ENCODE assay signal across 8 cellular contexts in genomic region chr3:159252772-159253384, GRCh38.
DNase-seq lines count a peak whose midpoint lies in the region; ATAC-seq and TF ChIP-seq lines count a peak whose summit lies in the region.

No MANE protein-coding gene starts in this region.

- no peaks in the 10 kb centered on the region for H3K79me2 ChIP-seq in SU-DHL-6 (ENCODE audit: insufficient read depth, low read length)

- H2AFZ ChIP-seq in SU-DHL-6 (ENCODE audit: low read depth, low read length, severe bottlenecking), result no peak overlapping the region

- H3K9ac ChIP-seq in SU-DHL-6 (ENCODE audit: low read length), result no peak overlapping the region

- H4K20me1 ChIP-seq in SU-DHL-6 (ENCODE audit: low read depth, low read length), result no peaks in the 10 kb centered on the region

- peak; percentile 80 for DNase-seq in LHCN-M2 (ENCODE audit: low read depth)
- DNase-seq in iPS-NIHi7 (ENCODE audit: extremely low spot score), result peak; percentile 27
- DNase-seq in mesenteric fat pad (ENCODE audit: low spot score), result no peak
- no peak for DNase-seq in activated effector memory CD4-positive, alpha-beta T cell treated with Interleukin-2 at 50 U/mL for 16 hours

- no peaks in the 10 kb centered on the region for H3K36me3 ChIP-seq in SU-DHL-6 (ENCODE audit: low read length)

- ATAC-seq in HG03097 (IDR thresholded peaks at IDR 0.05; ENCODE audit: low FRiP score, unreplicated experiment) (no peak), HG03521 (IDR thresholded peaks at IDR 0.05; ENCODE audit: unreplicated experiment) (no peak)

- H3K4me3 ChIP-seq in GM12875 (ENCODE audit: low read depth, low read length), result no peak overlapping the region
- no peak overlapping the region for H3K4me3 ChIP-seq in SU-DHL-6 (ENCODE audit: insufficient read depth, low read length, poor library complexity, severe bottlenecking)

- no peak overlapping the region for H3K4me2 ChIP-seq in SU-DHL-6 (ENCODE audit: low read depth, low read length, poor library complexity, severe bottlenecking)

- no peaks in the 10 kb centered on the region for H3K9me2 ChIP-seq in SU-DHL-6 (replicated peaks; ENCODE audit: insufficient read depth, low read length)

- H3K27me3 ChIP-seq in SU-DHL-6 (ENCODE audit: low read length), result no peaks in the 10 kb centered on the region

- H3F3A ChIP-seq in SU-DHL-6 (ENCODE audit: insufficient read depth), result no peaks in the 10 kb centered on the region

- H3K27ac ChIP-seq in SU-DHL-6 (ENCODE audit: low read depth, low read length), result no peak overlapping the region

- TF ChIP-seq CTCF in GM12875 (IDR thresholded peaks at IDR 0.05; ENCODE audit: borderline replicate concordance, insufficient read depth, low read depth, low read length) (peak; percentile 31; the same call in 1 of the 2 replicates), SU-DHL-6 (IDR thresholded peaks at IDR 0.05; ENCODE audit: insufficient read depth, low read length, poor library complexity, severe bottlenecking) (peak; percentile 38)

- H3K9me3 ChIP-seq in SU-DHL-6 (ENCODE audit: insufficient read depth, low read length), result peaks cover 5% of the 10 kb centered on the region; the same call in 1 of the 2 replicates

Comparison
In these comparisons a context has a peak if more than half of its experiments do, and no peak if none do; other contexts are left out.
1. DNase-seq: peak in LHCN-M2 (single experiment) and iPS-NIHi7 (single experiment); none in mesenteric fat pad (single experiment) and activated effector memory CD4-positive, alpha-beta T cell treated with Interleukin-2 at 50 U/mL for 16 hours (single experiment).